ENCODE assay signal across 5 cellular contexts in the genomic region with DNA sequence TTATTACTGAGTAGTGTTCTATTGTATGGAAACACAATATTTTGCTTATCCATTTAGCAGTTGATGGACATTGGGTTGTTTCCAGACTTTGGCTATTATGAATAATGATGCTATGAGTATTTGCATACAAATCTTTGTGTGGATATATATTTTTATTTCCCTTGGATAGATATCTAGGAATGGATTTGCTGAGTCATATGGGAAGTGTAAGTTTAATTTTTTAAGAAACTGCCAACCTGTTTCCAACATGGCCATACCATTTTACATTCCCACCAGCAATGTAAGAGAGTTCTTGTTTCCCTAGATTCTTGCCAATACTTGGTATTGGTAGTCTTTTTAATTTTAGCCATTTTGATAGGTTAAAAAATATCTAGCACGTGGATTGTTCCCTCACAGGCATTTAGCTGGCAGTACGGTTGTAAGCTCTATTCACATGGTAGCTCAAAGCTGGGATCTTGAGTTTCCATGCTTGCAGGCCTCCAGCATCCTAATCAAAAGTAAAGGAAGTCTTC.
"Had no signal": no experiment of that assay in that cellular context is flagged by ENCODE, and none has a peak within 500 bp of the region (broad histone marks: within the 10 kb centered on the region; RNA-seq: fewer than 3 reads in every experiment).

No MANE protein-coding gene starts in this region.

- ATAC-seq: GM12878 had no signal

- FAIRE-seq: GM12878, GM12891, GM12892, GM18507 had no signal

- DNase-seq: GDM1 had no signal

- H3K4me3 ChIP-seq: GM12878 had no signal
